Comparison of ENCODE assay signal across 1 cellular context in genomic region chr1:24331961-24332673, GRCh38.
TF ChIP-seq lines count a peak whose summit lies in the region.

No MANE protein-coding gene starts in this region.

TF ChIP-seq in IMR-90, 13 proteins besides CTCF, POLR2A, EP300 and RAD21 (continued from another document):
- TF ChIP-seq NFE2L2 (IDR thresholded peaks at IDR 0.05; ENCODE audit: low read depth, low read length) (no peak), USF2 (IDR thresholded peaks at IDR 0.05; ENCODE audit: low read depth, low read length) (no peak), ELK1 (IDR thresholded peaks at IDR 0.05; ENCODE audit: borderline replicate concordance, low read depth, low read length) (no peak), BHLHE40 (IDR thresholded peaks at IDR 0.05; ENCODE audit: low read depth, low read length) (no peak), MAFK (IDR thresholded peaks at IDR 0.05; ENCODE audit: low read depth, low read length) (no peak)
TF ChIP-seq in IMR-90: peak in this region for 0.
